13 cellular contexts compared by ENCODE assay signal in the genomic region with DNA sequence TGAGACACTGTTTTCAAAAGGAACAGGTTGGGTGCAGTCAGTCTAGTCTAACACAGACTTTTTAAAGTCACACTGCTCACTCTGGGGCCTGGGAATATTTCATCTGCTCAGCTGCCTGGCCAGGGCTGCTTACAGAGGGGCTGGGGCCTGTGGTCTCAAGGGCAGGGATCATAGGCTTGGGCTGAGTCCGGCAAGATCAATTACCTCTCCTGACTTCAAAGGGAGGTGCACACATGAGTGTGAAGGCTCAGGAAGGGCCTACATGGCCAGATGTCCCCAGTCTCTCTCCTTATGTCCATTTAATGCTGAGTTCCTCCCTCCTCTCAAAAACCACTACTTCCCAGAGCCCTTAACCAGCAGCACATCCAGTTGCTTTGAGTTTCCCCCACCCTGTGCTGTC.
"Had no signal": no experiment of that assay in that cellular context is flagged by ENCODE, and none has a peak within 500 bp of the region (broad histone marks: within the 10 kb centered on the region; RNA-seq: fewer than 3 reads in every experiment).

No MANE protein-coding gene starts in this region.

- H3K9me3 Mint-ChIP-seq: naive thymus-derived CD8-positive, alpha-beta T cell; nephron progenitor cell had no signal

- ATAC-seq: left ventricle myocardium superior, lower lobe of right lung, psoas muscle, right cardiac atrium had no signal

- H3K4me3 Mint-ChIP-seq: naive thymus-derived CD8-positive, alpha-beta T cell; nephron progenitor cell had no signal

- DNase-seq: cortex of kidney; effector CD4-positive, alpha-beta T cell; left ventricle myocardium superior; lower lobe of right lung; nephron progenitor cell; occipital lobe; ovary; psoas muscle; right cardiac atrium; spleen; substantia nigra; upper lobe of left lung had no signal

- H3K27ac Mint-ChIP-seq: naive thymus-derived CD8-positive, alpha-beta T cell; nephron progenitor cell had no signal

- H3K27me3 Mint-ChIP-seq: naive thymus-derived CD8-positive, alpha-beta T cell had no signal

- H3K36me3 Mint-ChIP-seq: naive thymus-derived CD8-positive, alpha-beta T cell had no signal
